Comparison of ENCODE assay signal across 8 cellular contexts in the genomic region with DNA sequence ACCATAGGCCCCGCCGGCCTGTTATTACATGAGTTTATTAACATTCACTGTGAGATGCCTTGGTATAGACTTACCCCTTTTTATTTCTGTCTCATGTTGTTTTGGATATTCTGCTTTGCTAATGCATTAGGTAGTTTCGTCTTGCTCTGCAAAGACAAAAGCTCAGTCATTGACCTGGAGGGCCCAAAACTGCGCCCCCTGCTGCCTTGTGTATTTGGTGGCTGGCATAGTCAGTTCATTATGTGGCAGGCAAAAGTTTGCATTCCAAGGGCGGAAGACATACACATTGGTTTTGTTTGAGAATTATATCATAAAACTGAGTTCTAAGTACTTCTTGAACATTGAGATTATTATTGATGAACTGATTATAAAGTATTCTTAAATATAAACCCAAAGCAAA.
A peak's percentile ranks its signal among the peaks of the same experiment; 100 is the strongest.
DNase-seq lines count a peak whose midpoint lies in the region; ATAC-seq and TF ChIP-seq lines count a peak whose summit lies in the region.

No MANE protein-coding gene starts in this region.

- H3K4me3 ChIP-seq in WERI-Rb-1 (ENCODE audit: low read depth, low read length) (no peak overlapping the region), trophoblast cell (ENCODE audit: low read depth, low read length) (no peak overlapping the region)

- H4K91ac ChIP-seq in trophoblast cell (ENCODE audit: low read depth, low read length) = no peak overlapping the region

- H3K79me1 ChIP-seq in trophoblast cell (ENCODE audit: low read length) = no peaks in the 10 kb centered on the region

- peak; percentile 19 for DNase-seq in NCI-H1105 treated with DMSO at 0.1 percent for 48 hours (lab: John Stamatoyannopoulos, UW)
- DNase-seq in NCI-H1105 (lab: John Stamatoyannopoulos, UW) = no peak
- peak; percentile 37 for DNase-seq in WERI-Rb-1
- DNase-seq in effector CD8-positive, alpha-beta T cell (lab: John Stamatoyannopoulos, UW) = peak; percentile 14
- DNase-seq in trophoblast cell = peak; percentile 34 to 65
- no peak for DNase-seq in NCI-H510A (lab: John Stamatoyannopoulos, UW)
- DNase-seq in COR-L47 (lab: John Stamatoyannopoulos, UW) = no peak

- no peak overlapping the region for H2BK5ac ChIP-seq in trophoblast cell (ENCODE audit: low read depth, low read length, poor library complexity)

- H3K36me3 ChIP-seq in WERI-Rb-1 (no peaks in the 10 kb centered on the region), trophoblast cell (ENCODE audit: control insufficient read depth in 1 of 2, insufficient read depth in 2 of 2, low read length in 2 of 2) (peaks cover 0 to 2% of the 10 kb centered on the region in 2 experiments)

- no peak overlapping the region for H3K18ac ChIP-seq in trophoblast cell (ENCODE audit: low read length)

- no peak overlapping the region for H4K12ac ChIP-seq in trophoblast cell (ENCODE audit: low read depth, low read length)

- no peak overlapping the region for H2BK12ac ChIP-seq in trophoblast cell (ENCODE audit: low read length)

- peaks cover 1 to 2% of the 10 kb centered on the region in 2 experiments for H3K4me1 ChIP-seq in trophoblast cell (ENCODE audit: control insufficient read depth in 1 of 2, insufficient read depth in 2 of 2, low read length in 2 of 2)

- no peak overlapping the region for H3K9ac ChIP-seq in trophoblast cell (ENCODE audit: low read length)

- WGBS in trophoblast cell (ENCODE audit: extremely low coverage, insufficient coverage, insufficient read length) = no CpG with 5 or more reads among the region's 5 CpGs

- H2AK5ac ChIP-seq in trophoblast cell (ENCODE audit: low read length) = no peak overlapping the region

- H3K4me2 ChIP-seq in trophoblast cell (ENCODE audit: low read length) = no peak overlapping the region

- no peak overlapping the region for H2AFZ ChIP-seq in trophoblast cell (ENCODE audit: insufficient read depth, low read length, poor library complexity)

- no peak overlapping the region for H3K4ac ChIP-seq in trophoblast cell (ENCODE audit: low read depth, low read length)

- no peaks in the 10 kb centered on the region for H3K79me2 ChIP-seq in trophoblast cell (ENCODE audit: control insufficient read depth, insufficient read depth, low read length, poor library complexity)

- no peak for ATAC-seq in HG03442 (IDR thresholded peaks at IDR 0.05; ENCODE audit: unreplicated experiment)

- no peak overlapping the region for H3K23ac ChIP-seq in trophoblast cell (ENCODE audit: low read length)

- H3K27me3 ChIP-seq in WERI-Rb-1 (ENCODE audit: insufficient read depth, low read depth, severe bottlenecking) (no peaks in the 10 kb centered on the region), trophoblast cell (ENCODE audit: insufficient read depth, low read length) (no peaks in the 10 kb centered on the region)

- H4K8ac ChIP-seq in trophoblast cell (ENCODE audit: low read depth, low read length) = no peak overlapping the region

- no peak overlapping the region for H3K27ac ChIP-seq in WERI-Rb-1
- no peak overlapping the region for H3K27ac ChIP-seq in trophoblast cell (ENCODE audit: low read depth, low read length)

- TF ChIP-seq CTCF in WERI-Rb-1 (IDR thresholded peaks at IDR 0.05; ENCODE audit: low read depth, low read length) = peak; percentile 61

- no peak overlapping the region for H2BK120ac ChIP-seq in trophoblast cell (ENCODE audit: insufficient read depth, low read length, poor library complexity)

- no peak overlapping the region for H3K14ac ChIP-seq in trophoblast cell (ENCODE audit: low read length)

- H3K9me3 ChIP-seq in WERI-Rb-1 (ENCODE audit: severe bottlenecking) (no peaks in the 10 kb centered on the region), trophoblast cell (ENCODE audit: insufficient read depth, low read depth, low read length) (no peaks in the 10 kb centered on the region)

Comparison
In these comparisons a context has a peak if more than half of its experiments do, and no peak if none do; other contexts are left out.
1. DNase-seq: peak in NCI-H1105 treated with DMSO at 0.1 percent for 48 hours (single experiment), WERI-Rb-1 (single experiment), effector CD8-positive, alpha-beta T cell (single experiment) and trophoblast cell (2 of 2); none in NCI-H1105 (single experiment), NCI-H510A (single experiment) and COR-L47 (single experiment).